ENCODE assay signal across 32 cellular contexts in the genomic region with DNA sequence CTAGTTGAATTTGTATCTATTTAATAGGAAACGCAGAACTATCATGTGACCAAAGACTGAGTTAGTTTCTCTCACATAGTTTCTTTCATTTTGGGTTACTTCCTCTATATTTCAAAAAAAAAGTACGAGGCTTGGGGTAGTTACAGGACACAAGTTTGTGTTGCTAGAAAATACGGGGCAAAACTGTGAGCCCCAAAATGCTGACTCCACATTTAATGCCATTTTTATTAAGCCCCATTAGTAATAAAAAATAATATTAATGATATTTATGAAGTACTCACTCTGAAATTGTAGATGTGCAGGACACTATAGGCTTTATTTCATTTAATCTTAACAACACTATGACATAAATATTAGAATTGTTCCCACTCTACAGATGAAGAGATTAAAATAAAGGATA.
"Had no signal": no experiment of that assay in that cellular context is flagged by ENCODE, and none has a peak within 500 bp of the region (broad histone marks: within the 10 kb centered on the region; RNA-seq: fewer than 3 reads in every experiment).

No MANE protein-coding gene starts in this region.

- ATAC-seq: activated T-cell treated with anti-CD3 and anti-CD28 coated beads, Interleukin-2, amount 50 U/mL, for 72 hours; activated T-helper 17 cell treated with anti-CD3 and anti-CD28 coated beads, Interleukin-2, amount 50 U/mL, for 72 hours had no signal

- DNase-seq: activated CD4-positive, alpha-beta memory T cell treated with anti-CD3 and anti-CD28 coated beads, Interleukin-2, amount 10 ng/mL, durations not matched to agents 7 days and 5 days; activated CD4-positive, alpha-beta T cell treated with anti-CD3 and anti-CD28 coated beads for 1 hour; activated CD4-positive, alpha-beta T cell treated with anti-CD3 and anti-CD28 coated beads for 48 hours; activated CD4-positive, CD25-positive, alpha-beta regulatory T cell; activated effector memory CD4-positive, alpha-beta T cell treated with anti-CD3 and anti-CD28 coated beads, Interleukin-2, amount 50 U/mL, for 16 hours; activated naive CD4-positive, alpha-beta T cell; activated naive CD4-positive, alpha-beta T cell treated with anti-CD3 and anti-CD28 coated beads, Interleukin-2, amount 50 U/mL, for 16 hours; activated naive CD8-positive, alpha-beta T cell treated with anti-CD3 and anti-CD28 coated beads for 36 hours; activated T-cell treated with anti-CD3 and anti-CD28 coated beads, Interleukin-2, amount 50 U/mL, for 1 hour; activated T-cell treated with anti-CD3 and anti-CD28 coated beads, Interleukin-2, amount 50 U/mL, for 72 hours; amniotic stem cell; aorta; brain microvascular endothelial cell; Karpas-422; KBM-7; NCI-H1105; NCI-H1417 treated with DMSO at 0.1 percent for 48 hours; NCI-H1930; NCI-H2081 treated with DMSO at 0.1 percent for 48 hours; NCI-H226; NCI-H446 treated with DMSO at 0.1 percent for 48 hours; NCI-H524 treated with DMSO at 0.1 percent for 48 hours; PC-9; Right ventricle myocardium superior; SW 1271; T-helper 1 cell; T-helper 2 cell; T-helper 9 cell; WERI-Rb-1 had no signal

- FAIRE-seq: RCC 7860 had no signal

- H2AFZ ChIP-seq: PC-9 had no signal

- H3K27ac ChIP-seq: brain microvascular endothelial cell, PC-9, RWPE1, WERI-Rb-1 had no signal

- H3K4me2 ChIP-seq: PC-9 had no signal

- H3K27me3 ChIP-seq: brain microvascular endothelial cell had no signal

- H3K36me3 ChIP-seq: brain microvascular endothelial cell, WERI-Rb-1 had no signal

- H3K4me3 ChIP-seq: PC-9 had no signal
